ENCODE assay signal across 16 cellular contexts in the genomic region with DNA sequence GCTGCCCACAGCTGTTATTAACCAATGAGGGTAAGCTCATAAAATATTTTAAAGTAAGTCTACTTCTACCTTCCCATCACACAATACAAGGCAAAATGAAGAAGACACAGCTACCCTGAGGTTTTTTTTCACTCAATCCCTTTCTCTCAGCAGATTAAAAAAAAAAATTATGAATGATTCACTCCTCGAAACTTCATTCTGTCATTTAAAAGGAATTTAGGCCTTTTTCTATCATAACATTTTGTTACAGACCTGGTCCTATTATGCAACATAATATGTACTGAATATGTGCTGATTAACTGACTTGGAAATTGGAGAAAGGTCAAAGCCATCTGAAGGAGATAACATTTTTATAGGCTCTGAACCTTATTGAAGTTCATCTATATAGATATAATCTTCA. TPM values are rescaled to one million over a fixed set of nuclear protein-coding genes. Genes with fewer than 3 reads are reported as not detected.
DNase-seq lines count a peak whose midpoint lies in the region; ATAC-seq lines count a peak whose summit lies in the region.
"Had no signal": no experiment of that assay in that cellular context is flagged by ENCODE, and none has a peak within 500 bp of the region (broad histone marks: within the 10 kb centered on the region; RNA-seq: fewer than 3 reads in every experiment).

No MANE protein-coding gene starts in this region.

- DNase-seq in EL (peak; percentile 81), RPMI7951 (ENCODE audit: low read depth) (peak; percentile 28), epithelial cell of prostate (ENCODE audit: low read depth, low spot score) (no peak), neuronal stem cell (ENCODE audit: low spot score) (no peak), globus pallidus (ENCODE audit: low spot score) (no peak), NCI-H446 (lab: John Stamatoyannopoulos, UW) (no peak)
- DNase-seq: COR-L47; left colon; NCI-H510A treated with DMSO at 0.1 percent for 48 hours; ovary; stimulated activated CD4-positive, alpha-beta T cell treated with anti-CD3 and anti-CD28 coated beads, Interleukin-2, amount 100 ng/mL, for 48 hours; stimulated activated naive CD8-positive, alpha-beta T cell treated with anti-CD3 and anti-CD28 coated beads, Interleukin-15, Interleukin-2, amounts not matched to agents 100 U/mL and 50 U/mL, for 24 hours; WERI-Rb-1 had no signal

- no peak overlapping the region for H2BK15ac ChIP-seq in neuronal stem cell (ENCODE audit: low read length)

- no CpG with 5 or more reads among the region's 1 CpG for WGBS in neuronal stem cell (ENCODE audit: extremely low coverage in 2 of 2, insufficient read length in 2 of 2, insufficient replicate concordance in 1 of 2), 2 donors

- no peak overlapping the region for H4K91ac ChIP-seq in neuronal stem cell (ENCODE audit: low read depth, low read length, poor library complexity)

- no peak overlapping the region for H2AK5ac ChIP-seq in neuronal stem cell (ENCODE audit: low read depth, low read length)

- peaks cover 12 to 52% of the 10 kb centered on the region in 2 donors for H3K4me1 ChIP-seq in neuronal stem cell (ENCODE audit: control insufficient read depth in 2 of 2, insufficient read depth in 1 of 2, low read depth in 1 of 2, low read length in 2 of 2)

- H4K8ac ChIP-seq in neuronal stem cell (ENCODE audit: low read depth, low read length), result no peak overlapping the region

- H3K9ac ChIP-seq in neuronal stem cell (ENCODE audit: low read depth, low read length, poor library complexity), result no peak overlapping the region

- no peak overlapping the region for H3K14ac ChIP-seq in neuronal stem cell (ENCODE audit: low read length)

- no peak overlapping the region for H2BK120ac ChIP-seq in neuronal stem cell (ENCODE audit: low read depth, low read length)

- H2BK5ac ChIP-seq in neuronal stem cell (ENCODE audit: low read length), result no peak overlapping the region

- H3K4me3 ChIP-seq in neuronal stem cell (ENCODE audit: low read length in 2 of 2), result no peak overlapping the region
- H3K4me3 ChIP-seq: ovary had no signal

- H2AFZ ChIP-seq in neuronal stem cell (ENCODE audit: low read length), result no peak overlapping the region

- no peaks in the 10 kb centered on the region for H3K27me3 ChIP-seq in neuronal stem cell (ENCODE audit: control insufficient read depth in 3 of 3, insufficient read depth in 3 of 3, low read depth in 1 of 3, low read length in 3 of 3)
- H3K27me3 ChIP-seq: ovary had no signal

- H3K4me2 ChIP-seq in neuronal stem cell (ENCODE audit: insufficient read depth, low read length, poor library complexity, severe bottlenecking), result no peak overlapping the region

- no peaks in the 10 kb centered on the region for H3K36me3 ChIP-seq in neuronal stem cell (replicated peaks in 1 of 2; ENCODE audit: control insufficient read depth in 2 of 2, insufficient read depth in 2 of 2, low read length in 2 of 2)
- H3K36me3 ChIP-seq: ovary, WERI-Rb-1 had no signal

- H2BK12ac ChIP-seq in neuronal stem cell (ENCODE audit: low read length), result no peak overlapping the region

- H3K27ac ChIP-seq in epithelial cell of prostate, result peak overlapping the region; percentile 10
- peak overlapping the region; percentile 89 for H3K27ac ChIP-seq in neuronal stem cell (replicated peaks; ENCODE audit: low read length)
- H3K27ac ChIP-seq: ovary, WERI-Rb-1 had no signal

- H3K79me1 ChIP-seq in neuronal stem cell (ENCODE audit: low read depth, low read length), result no peaks in the 10 kb centered on the region

- H3K18ac ChIP-seq in neuronal stem cell (ENCODE audit: low read length), result no peak overlapping the region

- no peak overlapping the region for H3K4ac ChIP-seq in neuronal stem cell (ENCODE audit: low read length)

- ATAC-seq in HG03469 (IDR thresholded peaks at IDR 0.05; ENCODE audit: unreplicated experiment) (no peak), GM19397 (IDR thresholded peaks at IDR 0.05; ENCODE audit: unreplicated experiment) (no peak)
- ATAC-seq: left colon; stimulated activated naive CD8-positive, alpha-beta T cell treated with anti-CD3 and anti-CD28 coated beads, Interleukin-15, Interleukin-2, amounts not matched to agents 100 U/mL and 50 U/mL, for 24 hours had no signal

- peaks cover 0 to 2% of the 10 kb centered on the region in 2 donors for H3K9me3 ChIP-seq in neuronal stem cell (replicated peaks in 1 of 2; ENCODE audit: control insufficient read depth in 2 of 2, insufficient read depth in 1 of 2, low read depth in 1 of 2, low read length in 2 of 2)
- H3K9me3 ChIP-seq: ovary had no signal

- H3K23ac ChIP-seq in neuronal stem cell (ENCODE audit: low read depth, low read length, poor library complexity), result no peak overlapping the region

RNA-seq across cellular contexts. Expression of a gene that starts 45.5 kb away (rescaled TPM):
- total RNA-seq in RPMI7951 (2014; rRNA removed; shearing (Covaris generic)), result not detected in 2 replicates
- not detected for polyA plus RNA-seq in neuronal stem cell (2013, experiment 1 of 2)
- polyA plus RNA-seq in neuronal stem cell (2013, experiment 2 of 2), result not detected
- total RNA-seq: left colon, SK-MEL-5 had no signal

Comparison
In these comparisons a context has a peak if more than half of its experiments do, and no peak if none do; other contexts are left out.
1. DNase-seq: peak in EL (single experiment) and RPMI7951 (single experiment); none in epithelial cell of prostate (single experiment), neuronal stem cell (single experiment), globus pallidus (single experiment) and NCI-H446 (0 of 2).